9 cellular contexts compared by ENCODE assay signal in genomic region chr10:62082270-62082669, GRCh38.
DNase-seq lines count a peak whose midpoint lies in the region; ATAC-seq and TF ChIP-seq lines count a peak whose summit lies in the region.
"Had no signal": no experiment of that assay in that cellular context is flagged by ENCODE, and none has a peak within 500 bp of the region (broad histone marks: within the 10 kb centered on the region; RNA-seq: fewer than 3 reads in every experiment).

No MANE protein-coding gene starts in this region.

- H3K4me1 ChIP-seq in thyroid gland = peaks cover 34 to 36% of the 10 kb centered on the region in 2 donors

- WGBS in thyroid gland, 2 donors = 0 to 90% methylated on average over 1 of the region's 1 CpG

- H3K9me3 Mint-ChIP-seq in activated T-cell treated with anti-CD3 and anti-CD28 coated beads, Interleukin-2, amount 50 U/mL, for 4 hours = no peaks in the 10 kb centered on the region
- peaks cover 11% of the 10 kb centered on the region for H3K9me3 Mint-ChIP-seq in activated naive CD8-positive, alpha-beta T cell treated with anti-CD3 and anti-CD28 coated beads, Interleukin-2, amount 10 ng/mL, durations not matched to agents 7 days and 5 days
- no peaks in the 10 kb centered on the region for H3K9me3 Mint-ChIP-seq in mesothelial cell of epicardium

- no peak for DNase-seq in activated T-cell treated with anti-CD3 and anti-CD28 coated beads, Interleukin-2, amount 50 U/mL, for 4 hours
- DNase-seq in activated T-cell treated with anti-CD3 and anti-CD28 coated beads, Interleukin-2, amount 50 U/mL, for 48 hours = no peak
- DNase-seq in activated naive CD8-positive, alpha-beta T cell treated with anti-CD3 and anti-CD28 coated beads, Interleukin-2, amount 10 ng/mL, durations not matched to agents 7 days and 5 days = no peak
- DNase-seq in mesothelial cell of epicardium (ENCODE audit: low spot score in 2 of 2, unreplicated experiment in 2 of 2) (no peak), thyroid gland (no peak), cortex of kidney (lab: John Stamatoyannopoulos, UW) (no peak)
- DNase-seq: NK-92 treated with Interleukin-12 subunit alpha and Interleukin-12 subunit beta, amount 100 ng/mL, for 24 hours had no signal

- TF ChIP-seq POLR2A in thyroid gland (IDR thresholded peaks at IDR 0.05) = no peak

- H3K27ac ChIP-seq in thyroid gland = peak overlapping the region; percentile 45 to 74 (median 69)

- H3K9me3 ChIP-seq in thyroid gland = no peaks in the 10 kb centered on the region

- H3K4me3 ChIP-seq in thyroid gland (replicated peaks in 1 of 3) = no peak overlapping the region

- peaks cover 64% of the 10 kb centered on the region for H3K36me3 Mint-ChIP-seq in activated T-cell treated with anti-CD3 and anti-CD28 coated beads, Interleukin-2, amount 50 U/mL, for 4 hours (ENCODE audit: insufficient read depth)
- H3K36me3 Mint-ChIP-seq in activated naive CD8-positive, alpha-beta T cell treated with anti-CD3 and anti-CD28 coated beads, Interleukin-2, amount 10 ng/mL, durations not matched to agents 7 days and 5 days = peaks cover 57% of the 10 kb centered on the region
- peaks cover 17% of the 10 kb centered on the region for H3K36me3 Mint-ChIP-seq in mesothelial cell of epicardium

- no peaks in the 10 kb centered on the region for H3K27me3 ChIP-seq in thyroid gland

- intact Hi-C loops in thyroid gland (cut with DNase I) = no loop called here

- peak overlapping the region; percentile 61 for H3K4me3 Mint-ChIP-seq in activated T-cell treated with anti-CD3 and anti-CD28 coated beads, Interleukin-2, amount 50 U/mL, for 4 hours
- peak overlapping the region; percentile 51 for H3K4me3 Mint-ChIP-seq in activated naive CD8-positive, alpha-beta T cell treated with anti-CD3 and anti-CD28 coated beads, Interleukin-2, amount 10 ng/mL, durations not matched to agents 7 days and 5 days
- H3K4me3 Mint-ChIP-seq in mesothelial cell of epicardium = no peak overlapping the region

- no peak for TF ChIP-seq CTCF in mesothelial cell of epicardium (IDR thresholded peaks at IDR 0.05; ENCODE audit: unreplicated experiment)
- TF ChIP-seq CTCF in thyroid gland (IDR thresholded peaks at IDR 0.05) = no peak

- peak overlapping the region; percentile 94 for H3K27ac Mint-ChIP-seq in activated naive CD8-positive, alpha-beta T cell treated with anti-CD3 and anti-CD28 coated beads, Interleukin-2, amount 10 ng/mL, durations not matched to agents 7 days and 5 days
- H3K27ac Mint-ChIP-seq in mesothelial cell of epicardium = peak overlapping the region; percentile 98

- POLR2A ChIA-PET in activated naive CD8-positive, alpha-beta T cell treated with anti-CD3 and anti-CD28 coated beads, Interleukin-2, amount 10 ng/mL, durations not matched to agents 7 days and 5 days (lab: Charles Lee) = interaction anchor here (0.5 to 2.7 kb wide), 15 partner anchors 8 to 182 kb away, joined by 3 to 27 read pairs (median 4); partner anchors contain the start of gene ARID5B

- peaks cover 0 to 7% of the 10 kb centered on the region in 2 donors for H3K36me3 ChIP-seq in thyroid gland

- ATAC-seq in activated T-cell treated with anti-CD3 and anti-CD28 coated beads, Interleukin-2, amount 50 U/mL, for 4 hours = no peak
- no peak for ATAC-seq in activated naive CD8-positive, alpha-beta T cell treated with anti-CD3 and anti-CD28 coated beads, Interleukin-2, amount 10 ng/mL, durations not matched to agents 7 days and 5 days (ENCODE audit: low read depth)
- no peak for ATAC-seq in HG03175 (IDR thresholded peaks at IDR 0.05; ENCODE audit: unreplicated experiment)
- no peak for ATAC-seq in HG03439 (IDR thresholded peaks at IDR 0.05; ENCODE audit: unreplicated experiment)

- H3K4me1 Mint-ChIP-seq in activated T-cell treated with anti-CD3 and anti-CD28 coated beads, Interleukin-2, amount 50 U/mL, for 4 hours (ENCODE audit: low read depth) = peaks cover 77% of the 10 kb centered on the region
- H3K4me1 Mint-ChIP-seq in activated naive CD8-positive, alpha-beta T cell treated with anti-CD3 and anti-CD28 coated beads, Interleukin-2, amount 10 ng/mL, durations not matched to agents 7 days and 5 days = peaks cover 64% of the 10 kb centered on the region
- H3K4me1 Mint-ChIP-seq in mesothelial cell of epicardium = peaks cover 66% of the 10 kb centered on the region

- no peaks in the 10 kb centered on the region for H3K27me3 Mint-ChIP-seq in activated T-cell treated with anti-CD3 and anti-CD28 coated beads, Interleukin-2, amount 50 U/mL, for 4 hours (ENCODE audit: low read depth)
- no peaks in the 10 kb centered on the region for H3K27me3 Mint-ChIP-seq in activated naive CD8-positive, alpha-beta T cell treated with anti-CD3 and anti-CD28 coated beads, Interleukin-2, amount 10 ng/mL, durations not matched to agents 7 days and 5 days
- H3K27me3 Mint-ChIP-seq in mesothelial cell of epicardium (ENCODE audit: low read depth) = no peaks in the 10 kb centered on the region
